In the genomic region with DNA sequence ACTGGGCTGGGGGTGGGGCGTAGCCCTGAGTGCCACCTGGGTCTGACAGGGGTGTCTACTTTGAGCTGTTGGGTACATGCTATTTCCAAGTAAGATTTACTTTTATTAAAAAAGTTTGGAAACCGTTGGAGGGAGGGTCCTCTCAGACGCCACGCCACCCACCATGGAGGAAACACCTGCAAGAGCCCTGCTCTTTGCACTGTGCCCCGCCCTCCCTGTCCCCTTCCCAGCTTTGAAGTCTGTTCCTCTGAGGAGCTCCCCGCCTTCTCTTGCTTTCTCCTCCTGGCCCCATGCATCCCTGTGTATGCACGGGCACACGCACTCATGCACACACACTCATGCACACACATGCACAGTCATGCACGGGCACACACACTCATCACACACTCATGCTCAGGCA, we compare ENCODE assay signal across 1 cellular context.
TF ChIP-seq lines count a peak whose summit lies in the region.

No MANE protein-coding gene starts in this region.

TF ChIP-seq in H1, 55 proteins besides CTCF, POLR2A, EP300 and RAD21:
- TF ChIP-seq SP1 (IDR thresholded peaks at IDR 0.05; ENCODE audit: low read depth, low read length) (no peak), BACH1 (IDR thresholded peaks at IDR 0.05; ENCODE audit: low read length) (no peak), POLR2AphosphoS5 (IDR thresholded peaks at IDR 0.05; ENCODE audit: low read depth, low read length) (no peak), JUN (IDR thresholded peaks at IDR 0.05; ENCODE audit: low read depth, low read length) (no peak)
- TF ChIP-seq, protein P1, sequence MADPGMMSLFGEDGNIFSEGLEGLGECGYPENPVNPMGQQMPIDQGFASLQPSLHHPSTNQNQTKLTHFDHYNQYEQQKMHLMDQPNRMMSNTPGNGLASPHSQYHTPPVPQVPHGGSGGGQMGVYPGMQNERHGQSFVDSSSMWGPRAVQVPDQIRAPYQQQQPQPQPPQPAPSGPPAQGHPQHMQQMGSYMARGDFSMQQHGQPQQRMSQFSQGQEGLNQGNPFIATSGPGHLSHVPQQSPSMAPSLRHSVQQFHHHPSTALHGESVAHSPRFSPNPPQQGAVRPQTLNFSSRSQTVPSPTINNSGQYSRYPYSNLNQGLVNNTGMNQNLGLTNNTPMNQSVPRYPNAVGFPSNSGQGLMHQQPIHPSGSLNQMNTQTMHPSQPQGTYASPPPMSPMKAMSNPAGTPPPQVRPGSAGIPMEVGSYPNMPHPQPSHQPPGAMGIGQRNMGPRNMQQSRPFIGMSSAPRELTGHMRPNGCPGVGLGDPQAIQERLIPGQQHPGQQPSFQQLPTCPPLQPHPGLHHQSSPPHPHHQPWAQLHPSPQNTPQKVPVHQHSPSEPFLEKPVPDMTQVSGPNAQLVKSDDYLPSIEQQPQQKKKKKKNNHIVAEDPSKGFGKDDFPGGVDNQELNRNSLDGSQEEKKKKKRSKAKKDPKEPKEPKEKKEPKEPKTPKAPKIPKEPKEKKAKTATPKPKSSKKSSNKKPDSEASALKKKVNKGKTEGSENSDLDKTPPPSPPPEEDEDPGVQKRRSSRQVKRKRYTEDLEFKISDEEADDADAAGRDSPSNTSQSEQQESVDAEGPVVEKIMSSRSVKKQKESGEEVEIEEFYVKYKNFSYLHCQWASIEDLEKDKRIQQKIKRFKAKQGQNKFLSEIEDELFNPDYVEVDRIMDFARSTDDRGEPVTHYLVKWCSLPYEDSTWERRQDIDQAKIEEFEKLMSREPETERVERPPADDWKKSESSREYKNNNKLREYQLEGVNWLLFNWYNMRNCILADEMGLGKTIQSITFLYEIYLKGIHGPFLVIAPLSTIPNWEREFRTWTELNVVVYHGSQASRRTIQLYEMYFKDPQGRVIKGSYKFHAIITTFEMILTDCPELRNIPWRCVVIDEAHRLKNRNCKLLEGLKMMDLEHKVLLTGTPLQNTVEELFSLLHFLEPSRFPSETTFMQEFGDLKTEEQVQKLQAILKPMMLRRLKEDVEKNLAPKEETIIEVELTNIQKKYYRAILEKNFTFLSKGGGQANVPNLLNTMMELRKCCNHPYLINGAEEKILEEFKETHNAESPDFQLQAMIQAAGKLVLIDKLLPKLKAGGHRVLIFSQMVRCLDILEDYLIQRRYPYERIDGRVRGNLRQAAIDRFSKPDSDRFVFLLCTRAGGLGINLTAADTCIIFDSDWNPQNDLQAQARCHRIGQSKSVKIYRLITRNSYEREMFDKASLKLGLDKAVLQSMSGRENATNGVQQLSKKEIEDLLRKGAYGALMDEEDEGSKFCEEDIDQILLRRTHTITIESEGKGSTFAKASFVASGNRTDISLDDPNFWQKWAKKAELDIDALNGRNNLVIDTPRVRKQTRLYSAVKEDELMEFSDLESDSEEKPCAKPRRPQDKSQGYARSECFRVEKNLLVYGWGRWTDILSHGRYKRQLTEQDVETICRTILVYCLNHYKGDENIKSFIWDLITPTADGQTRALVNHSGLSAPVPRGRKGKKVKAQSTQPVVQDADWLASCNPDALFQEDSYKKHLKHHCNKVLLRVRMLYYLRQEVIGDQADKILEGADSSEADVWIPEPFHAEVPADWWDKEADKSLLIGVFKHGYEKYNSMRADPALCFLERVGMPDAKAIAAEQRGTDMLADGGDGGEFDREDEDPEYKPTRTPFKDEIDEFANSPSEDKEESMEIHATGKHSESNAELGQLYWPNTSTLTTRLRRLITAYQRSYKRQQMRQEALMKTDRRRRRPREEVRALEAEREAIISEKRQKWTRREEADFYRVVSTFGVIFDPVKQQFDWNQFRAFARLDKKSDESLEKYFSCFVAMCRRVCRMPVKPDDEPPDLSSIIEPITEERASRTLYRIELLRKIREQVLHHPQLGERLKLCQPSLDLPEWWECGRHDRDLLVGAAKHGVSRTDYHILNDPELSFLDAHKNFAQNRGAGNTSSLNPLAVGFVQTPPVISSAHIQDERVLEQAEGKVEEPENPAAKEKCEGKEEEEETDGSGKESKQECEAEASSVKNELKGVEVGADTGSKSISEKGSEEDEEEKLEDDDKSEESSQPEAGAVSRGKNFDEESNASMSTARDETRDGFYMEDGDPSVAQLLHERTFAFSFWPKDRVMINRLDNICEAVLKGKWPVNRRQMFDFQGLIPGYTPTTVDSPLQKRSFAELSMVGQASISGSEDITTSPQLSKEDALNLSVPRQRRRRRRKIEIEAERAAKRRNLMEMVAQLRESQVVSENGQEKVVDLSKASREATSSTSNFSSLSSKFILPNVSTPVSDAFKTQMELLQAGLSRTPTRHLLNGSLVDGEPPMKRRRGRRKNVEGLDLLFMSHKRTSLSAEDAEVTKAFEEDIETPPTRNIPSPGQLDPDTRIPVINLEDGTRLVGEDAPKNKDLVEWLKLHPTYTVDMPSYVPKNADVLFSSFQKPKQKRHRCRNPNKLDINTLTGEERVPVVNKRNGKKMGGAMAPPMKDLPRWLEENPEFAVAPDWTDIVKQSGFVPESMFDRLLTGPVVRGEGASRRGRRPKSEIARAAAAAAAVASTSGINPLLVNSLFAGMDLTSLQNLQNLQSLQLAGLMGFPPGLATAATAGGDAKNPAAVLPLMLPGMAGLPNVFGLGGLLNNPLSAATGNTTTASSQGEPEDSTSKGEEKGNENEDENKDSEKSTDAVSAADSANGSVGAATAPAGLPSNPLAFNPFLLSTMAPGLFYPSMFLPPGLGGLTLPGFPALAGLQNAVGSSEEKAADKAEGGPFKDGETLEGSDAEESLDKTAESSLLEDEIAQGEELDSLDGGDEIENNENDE (IDR thresholded peaks at IDR 0.05; ENCODE audit: insufficient replicate concordance, low read length): no peak
